In genomic region chr16:78607465-78607864, GRCh38 we compare ENCODE assay signal across 1 cellular context.
TF ChIP-seq lines count a peak whose summit lies in the region.

No MANE protein-coding gene starts in this region.

TF ChIP-seq in WTC11, 78 proteins besides CTCF, POLR2A, EP300 and RAD21 (continued from another document):
- no peak for TF ChIP-seq ZNF425 (CRISPR knock-in tag; conservative IDR thresholded peaks at IDR 0.05)
- no peak for TF ChIP-seq USF1 (CRISPR knock-in tag; IDR thresholded peaks at IDR 0.05)
- TF ChIP-seq MAX (CRISPR knock-in tag; IDR thresholded peaks at IDR 0.05), result no peak
- TF ChIP-seq ZNF532 (CRISPR knock-in tag; IDR thresholded peaks at IDR 0.05; ENCODE audit: borderline replicate concordance), result no peak
- no peak for TF ChIP-seq SP1 (CRISPR knock-in tag; conservative IDR thresholded peaks at IDR 0.05)
- TF ChIP-seq NR3C1 (CRISPR knock-in tag; conservative IDR thresholded peaks at IDR 0.05; ENCODE audit: low read depth), result no peak
- TF ChIP-seq TEAD4 (CRISPR knock-in tag; IDR thresholded peaks at IDR 0.05), result no peak
- no peak for TF ChIP-seq ELF4 (CRISPR knock-in tag; IDR thresholded peaks at IDR 0.05; ENCODE audit: low read depth)
- no peak for TF ChIP-seq ZNF232 (CRISPR knock-in tag; IDR thresholded peaks at IDR 0.05)
- TF ChIP-seq TP53 (CRISPR knock-in tag; IDR thresholded peaks at IDR 0.05), result no peak
- TF ChIP-seq KAT7 (CRISPR knock-in tag; IDR thresholded peaks at IDR 0.05; ENCODE audit: borderline replicate concordance), result no peak
- TF ChIP-seq ZNF317 (CRISPR knock-in tag; IDR thresholded peaks at IDR 0.05; ENCODE audit: borderline replicate concordance, low read depth), result no peak
- TF ChIP-seq NR2C2 (CRISPR knock-in tag; IDR thresholded peaks at IDR 0.05), result no peak
- TF ChIP-seq CREM (CRISPR knock-in tag; IDR thresholded peaks at IDR 0.05), result no peak
- no peak for TF ChIP-seq ZMAT4 (CRISPR knock-in tag; IDR thresholded peaks at IDR 0.05)
- no peak for TF ChIP-seq OVOL2 (CRISPR knock-in tag; IDR thresholded peaks at IDR 0.05; ENCODE audit: borderline replicate concordance)
- TF ChIP-seq, protein P1, sequence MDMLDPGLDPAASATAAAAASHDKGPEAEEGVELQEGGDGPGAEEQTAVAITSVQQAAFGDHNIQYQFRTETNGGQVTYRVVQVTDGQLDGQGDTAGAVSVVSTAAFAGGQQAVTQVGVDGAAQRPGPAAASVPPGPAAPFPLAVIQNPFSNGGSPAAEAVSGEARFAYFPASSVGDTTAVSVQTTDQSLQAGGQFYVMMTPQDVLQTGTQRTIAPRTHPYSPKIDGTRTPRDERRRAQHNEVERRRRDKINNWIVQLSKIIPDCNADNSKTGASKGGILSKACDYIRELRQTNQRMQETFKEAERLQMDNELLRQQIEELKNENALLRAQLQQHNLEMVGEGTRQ (CRISPR knock-in tag; IDR thresholded peaks at IDR 0.05), result no peak
